In the genomic region with DNA sequence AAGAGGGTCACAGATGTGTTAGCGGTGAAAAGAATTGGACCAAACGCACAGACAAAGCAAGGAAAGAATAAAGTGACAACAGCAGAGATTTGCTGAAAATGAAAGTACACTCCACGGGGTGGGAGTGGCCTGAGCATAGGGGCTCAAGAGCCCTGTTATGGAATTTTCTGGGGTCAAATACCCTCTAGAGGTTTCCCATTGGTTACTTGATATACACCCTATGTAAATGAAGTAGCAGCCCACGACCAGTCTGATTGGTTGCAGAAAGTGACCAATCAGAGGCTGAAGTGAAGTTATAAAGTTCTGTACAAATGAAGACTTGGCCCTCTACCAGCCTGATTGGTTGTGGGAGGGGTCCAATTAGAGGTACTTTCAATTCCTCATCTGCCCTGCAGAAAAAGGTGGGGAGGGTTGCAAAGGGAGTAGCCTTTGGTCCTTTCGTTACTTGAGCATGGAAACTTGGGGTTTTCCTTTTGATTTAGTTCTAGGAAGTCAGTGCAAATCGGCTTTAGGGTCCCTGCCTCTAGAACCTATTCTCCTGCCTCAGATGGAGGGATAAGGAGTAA, we compare ENCODE assay signal across 15 cellular contexts.
"Had no signal": no experiment of that assay in that cellular context is flagged by ENCODE, and none has a peak within 500 bp of the region (broad histone marks: within the 10 kb centered on the region; RNA-seq: fewer than 3 reads in every experiment).

No MANE protein-coding gene starts in this region.

- H3K27me3 ChIP-seq: heart left ventricle, right lobe of liver, upper lobe of left lung had no signal

- DNase-seq: activated CD4-positive, alpha-beta memory T cell treated with anti-CD3 and anti-CD28 coated beads for 36 hours; activated CD8-positive, alpha-beta memory T cell treated with anti-CD3 and anti-CD28 coated beads, Interleukin-2, amount 10 ng/mL, durations not matched to agents 7 days and 5 days; activated naive CD4-positive, alpha-beta T cell treated with anti-CD3 and anti-CD28 coated beads, Interleukin-2, amount 50 U/mL, for 16 hours; activated T-cell treated with anti-CD3 and anti-CD28 coated beads, Interleukin-2, amount 50 U/mL, for 1 hour; effector memory CD4-positive, alpha-beta T cell; foreskin melanocyte; heart left ventricle; left cardiac atrium; lower lobe of right lung; psoas muscle; right lobe of liver; stimulated activated naive CD8-positive, alpha-beta T cell treated with anti-CD3 and anti-CD28 coated beads, Interleukin-15, Interleukin-2, amounts not matched to agents 100 U/mL and 50 U/mL, for 24 hours; T1000; upper lobe of left lung had no signal

- H3K36me3 ChIP-seq: heart left ventricle, lower lobe of right lung, right lobe of liver, upper lobe of left lung had no signal

- H3K9me3 ChIP-seq: heart left ventricle, lower lobe of right lung, psoas muscle, right lobe of liver, upper lobe of left lung had no signal

- H3K4me1 ChIP-seq: lower lobe of right lung, psoas muscle, right lobe of liver, upper lobe of left lung had no signal

- H3K27ac ChIP-seq: heart left ventricle, lower lobe of right lung, psoas muscle, right lobe of liver, upper lobe of left lung had no signal

- ATAC-seq: activated CD8-positive, alpha-beta memory T cell treated with anti-CD3 and anti-CD28 coated beads, Interleukin-2, amount 10 ng/mL, durations not matched to agents 7 days and 5 days; heart left ventricle; left cardiac atrium; lower lobe of right lung; psoas muscle; right lobe of liver; stimulated activated naive CD8-positive, alpha-beta T cell treated with anti-CD3 and anti-CD28 coated beads, Interleukin-15, Interleukin-2, amounts not matched to agents 100 U/mL and 50 U/mL, for 24 hours had no signal

- H3K4me3 ChIP-seq: heart left ventricle, lower lobe of right lung, psoas muscle, right lobe of liver, smooth muscle cell, upper lobe of left lung had no signal

- H3K4me2 ChIP-seq: smooth muscle cell had no signal
